In the genomic region with DNA sequence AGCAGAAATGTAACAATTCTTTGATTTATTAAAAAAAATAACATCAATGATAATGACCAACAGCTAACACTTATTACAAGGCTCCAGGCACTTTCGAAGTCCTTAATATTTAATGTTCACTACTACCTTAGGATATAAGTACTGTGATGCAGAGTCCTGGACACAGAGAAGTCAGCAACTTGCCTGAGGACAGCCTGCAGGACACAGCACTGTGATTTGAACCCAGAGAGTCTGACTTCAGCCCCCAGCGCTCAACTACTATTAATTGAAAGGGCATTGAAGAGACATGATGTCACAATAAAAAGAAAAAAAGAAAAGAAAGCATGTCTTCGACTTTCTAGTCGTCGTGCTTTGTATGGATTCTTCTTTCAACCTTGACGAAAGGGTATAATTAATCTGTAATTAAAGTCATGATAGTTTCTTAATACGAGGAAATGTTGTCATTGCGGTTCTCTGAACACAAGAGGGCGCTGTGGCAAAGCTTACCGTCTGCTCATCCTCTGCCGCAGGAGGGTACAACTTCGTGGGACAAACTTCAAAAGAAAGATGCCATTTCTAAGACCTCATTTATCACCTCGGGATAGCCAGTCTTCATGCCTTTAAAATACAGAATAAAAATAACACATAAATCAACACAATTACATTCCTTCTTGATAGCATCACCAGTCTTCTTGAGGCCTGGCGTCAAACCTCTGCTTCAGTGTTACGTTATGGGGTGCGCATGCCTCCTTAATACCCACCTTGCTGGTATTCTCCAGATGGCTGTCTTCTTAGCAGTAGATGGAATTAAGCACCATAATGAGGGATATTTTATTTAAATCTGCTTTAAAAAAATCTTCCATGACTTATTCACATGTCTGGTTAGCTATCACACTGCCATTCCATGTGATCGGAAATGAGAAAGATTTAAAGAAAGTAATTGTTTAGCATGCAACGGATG, we compare ENCODE assay signal across 8 cellular contexts.
DNase-seq lines count a peak whose midpoint lies in the region; ATAC-seq and FAIRE-seq lines count a peak whose summit lies in the region.

No MANE protein-coding gene starts in this region.

- H3K4me1 Mint-ChIP-seq in activated CD4-positive, alpha-beta T cell treated with anti-CD3 and anti-CD28 coated beads, Interleukin-2, amount 10 ng/mL, durations not matched to agents 7 days and 5 days: peaks cover 13% of the 10 kb centered on the region

- peak; percentile 71 for DNase-seq in A172 (ENCODE audit: low spot score)
- DNase-seq in GM18507 (ENCODE audit: extremely low spot score, insufficient read length, low read depth): peak; percentile 17
- peak; percentile 75 for DNase-seq in NCI-H2196 (lab: John Stamatoyannopoulos, UW; ENCODE audit: unreplicated experiment)
- DNase-seq in activated CD4-positive, alpha-beta T cell treated with anti-CD3 and anti-CD28 coated beads, Interleukin-2, amount 10 ng/mL, durations not matched to agents 7 days and 5 days: peak; percentile 60
- peak; percentile 83 for DNase-seq in dermis blood vessel endothelial cell
- DNase-seq in lung microvascular endothelial cell (ENCODE audit: low read depth in 2 of 2): peak; percentile 70 to 75
- peak; percentile 15 to 30 for DNase-seq in stimulated activated CD8-positive, alpha-beta memory T cell treated with anti-CD3 and anti-CD28 coated beads, Interleukin-2, amount 100 ng/mL, for 48 hours (ENCODE audit: low read depth in 2 of 2)

- CTCF ChIA-PET in activated CD4-positive, alpha-beta T cell treated with anti-CD3 and anti-CD28 coated beads, Interleukin-2, amount 10 ng/mL, durations not matched to agents 7 days and 5 days (lab: Charles Lee): interaction anchor here (0.6 to 0.9 kb wide), 3 partner anchors 9 to 751 kb away, joined by 3 to 4 read pairs (median 3); no protein-coding TSS in a partner anchor

- FAIRE-seq in GM18507 (lab: Jason Lieb, UNC): peak; percentile 78

- H3K36me3 Mint-ChIP-seq in activated CD4-positive, alpha-beta T cell treated with anti-CD3 and anti-CD28 coated beads, Interleukin-2, amount 10 ng/mL, durations not matched to agents 7 days and 5 days (ENCODE audit: low read depth): no peaks in the 10 kb centered on the region

- H3K27ac Mint-ChIP-seq in activated CD4-positive, alpha-beta T cell treated with anti-CD3 and anti-CD28 coated beads, Interleukin-2, amount 10 ng/mL, durations not matched to agents 7 days and 5 days: no peak overlapping the region

- no peak for ATAC-seq in GM19324 (IDR thresholded peaks at IDR 0.05; ENCODE audit: low FRiP score, unreplicated experiment)

- no peak overlapping the region for H3K4me3 Mint-ChIP-seq in activated CD4-positive, alpha-beta T cell treated with anti-CD3 and anti-CD28 coated beads, Interleukin-2, amount 10 ng/mL, durations not matched to agents 7 days and 5 days

- no peaks in the 10 kb centered on the region for H3K9me3 Mint-ChIP-seq in activated CD4-positive, alpha-beta T cell treated with anti-CD3 and anti-CD28 coated beads, Interleukin-2, amount 10 ng/mL, durations not matched to agents 7 days and 5 days

- POLR2A ChIA-PET in activated CD4-positive, alpha-beta T cell treated with anti-CD3 and anti-CD28 coated beads, Interleukin-2, amount 10 ng/mL, durations not matched to agents 7 days and 5 days (lab: Charles Lee): interaction anchor here (0.6 kb wide), 1 partner anchor 22 kb away, joined by 4 read pairs; no protein-coding TSS in a partner anchor

- H3K27me3 Mint-ChIP-seq in activated CD4-positive, alpha-beta T cell treated with anti-CD3 and anti-CD28 coated beads, Interleukin-2, amount 10 ng/mL, durations not matched to agents 7 days and 5 days: no peaks in the 10 kb centered on the region

Comparison
In these comparisons a context has a peak if more than half of its experiments do, and no peak if none do; other contexts are left out.
1. DNase-seq: peak in every context shown above with its lines; median percentile 83 in dermis blood vessel endothelial cell; 75 in NCI-H2196; 72 in lung microvascular endothelial cell; 71 in A172; 60 in activated CD4-positive, alpha-beta T cell treated with anti-CD3 and anti-CD28 coated beads, Interleukin-2, amount 10 ng/mL, durations not matched to agents 7 days and 5 days; 22 in stimulated activated CD8-positive, alpha-beta memory T cell treated with anti-CD3 and anti-CD28 coated beads, Interleukin-2, amount 100 ng/mL, for 48 hours; 17 in GM18507.